ENCODE assay signal across 21 cellular contexts in genomic region chr1:25027876-25028586, GRCh38.
DNase-seq lines count a peak whose midpoint lies in the region; ATAC-seq and TF ChIP-seq lines count a peak whose summit lies in the region.
"Had no signal": no experiment of that assay in that cellular context is flagged by ENCODE, and none has a peak within 500 bp of the region (broad histone marks: within the 10 kb centered on the region; RNA-seq: fewer than 3 reads in every experiment).

No MANE protein-coding gene starts in this region.

- H3K27me3 Mint-ChIP-seq in activated CD4-positive, alpha-beta T cell treated with anti-CD3 and anti-CD28 coated beads, Interleukin-2, amount 10 ng/mL, durations not matched to agents 24 days and 14 days, result no peaks in the 10 kb centered on the region
- H3K27me3 Mint-ChIP-seq in activated naive CD8-positive, alpha-beta T cell treated with anti-CD3 and anti-CD28 coated beads for 36 hours, result no peaks in the 10 kb centered on the region
- peaks cover 18% of the 10 kb centered on the region for H3K27me3 Mint-ChIP-seq in type B pancreatic cell
- H3K27me3 Mint-ChIP-seq: activated naive CD8-positive, alpha-beta T cell treated with anti-CD3 and anti-CD28 coated beads, Interleukin-2, amount 10 ng/mL, durations not matched to agents 7 days and 5 days had no signal

- intact Hi-C loops in activated CD4-positive, alpha-beta T cell treated with anti-CD3 and anti-CD28 coated beads, Interleukin-2, amount 10 ng/mL, durations not matched to agents 24 days and 14 days (cut with micrococcal nuclease), result no loop called here

- H3K9me3 ChIP-seq in MM.1S (replicated peaks; ENCODE audit: insufficient read depth, low read length), result no peaks in the 10 kb centered on the region
- H3K9me3 ChIP-seq: gastrocnemius medialis, SJCRH30, thoracic aorta had no signal

- H3K4me1 ChIP-seq in MM.1S (ENCODE audit: low read length), result peaks cover 20% of the 10 kb centered on the region
- H3K4me1 ChIP-seq: gastrocnemius medialis, SJCRH30 had no signal

- peak overlapping the region; percentile 37 for H3K4me3 Mint-ChIP-seq in activated CD4-positive, alpha-beta T cell treated with anti-CD3 and anti-CD28 coated beads, Interleukin-2, amount 10 ng/mL, durations not matched to agents 24 days and 14 days
- no peak overlapping the region for H3K4me3 Mint-ChIP-seq in activated naive CD8-positive, alpha-beta T cell treated with anti-CD3 and anti-CD28 coated beads for 36 hours
- no peak overlapping the region for H3K4me3 Mint-ChIP-seq in stimulated activated effector memory CD8-positive, alpha-beta T cell treated with anti-CD3 and anti-CD28 coated beads, Interleukin-12 subunit alpha, Interleukin-12 subunit beta, amount 100 ng/mL, for 72 hours
- no peak overlapping the region for H3K4me3 Mint-ChIP-seq in type B pancreatic cell
- H3K4me3 Mint-ChIP-seq: neural crest cell had no signal

- peak overlapping the region; percentile 98 for H3K27ac Mint-ChIP-seq in activated CD4-positive, alpha-beta T cell treated with anti-CD3 and anti-CD28 coated beads, Interleukin-2, amount 10 ng/mL, durations not matched to agents 24 days and 14 days
- H3K27ac Mint-ChIP-seq in activated naive CD8-positive, alpha-beta T cell treated with anti-CD3 and anti-CD28 coated beads for 36 hours, result peak overlapping the region; percentile 96
- H3K27ac Mint-ChIP-seq in stimulated activated effector memory CD8-positive, alpha-beta T cell treated with anti-CD3 and anti-CD28 coated beads, Interleukin-12 subunit alpha, Interleukin-12 subunit beta, amount 100 ng/mL, for 72 hours, result peak overlapping the region; percentile 97
- H3K27ac Mint-ChIP-seq in type B pancreatic cell, result no peak overlapping the region
- H3K27ac Mint-ChIP-seq: activated naive CD8-positive, alpha-beta T cell treated with anti-CD3 and anti-CD28 coated beads, Interleukin-2, amount 10 ng/mL, durations not matched to agents 7 days and 5 days had no signal

- H3K27me3 ChIP-seq in HL-60 (ENCODE audit: insufficient read depth, poor library complexity, severe bottlenecking) (no peaks in the 10 kb centered on the region), MM.1S (replicated peaks; ENCODE audit: insufficient read depth, low read length) (no peaks in the 10 kb centered on the region)
- H3K27me3 ChIP-seq: brain microvascular endothelial cell, dorsolateral prefrontal cortex, gastrocnemius medialis, SJCRH30 had no signal

- peaks cover 6% of the 10 kb centered on the region for H3F3A ChIP-seq in MM.1S (ENCODE audit: insufficient read depth, low read length)

- H3K4me3 ChIP-seq in HL-60 (replicated peaks; ENCODE audit: insufficient read depth, low read length) (no peak overlapping the region), MM.1S (ENCODE audit: low read length) (no peak overlapping the region)
- H3K4me3 ChIP-seq: dorsolateral prefrontal cortex, gastrocnemius medialis, SJCRH30, smooth muscle cell, thoracic aorta had no signal

- H3K27ac ChIP-seq in HL-60 (replicated peaks) (peak overlapping the region; percentile 25; the same call in 1 of the 2 replicates), MM.1S (ENCODE audit: low read length) (no peak overlapping the region)
- H3K27ac ChIP-seq: brain microvascular endothelial cell, dorsolateral prefrontal cortex, gastrocnemius medialis, SJCRH30, thoracic aorta had no signal

- no peaks in the 10 kb centered on the region for H3K9me2 ChIP-seq in MM.1S (replicated peaks; ENCODE audit: insufficient read depth, low read length)

- no peaks in the 10 kb centered on the region for H4K20me1 ChIP-seq in MM.1S (ENCODE audit: insufficient read depth, low read length)

- TF ChIP-seq CTCF in HL-60 (IDR thresholded peaks at IDR 0.05; ENCODE audit: insufficient read depth, low read length) (no peak), MM.1S (IDR thresholded peaks at IDR 0.05; ENCODE audit: low read length) (no peak), type B pancreatic cell (conservative IDR thresholded peaks at IDR 0.05) (no peak)

- no peaks in the 10 kb centered on the region for H3K36me3 ChIP-seq in MM.1S (replicated peaks; ENCODE audit: insufficient read depth, low read length)
- H3K36me3 ChIP-seq: brain microvascular endothelial cell, gastrocnemius medialis, SJCRH30, thoracic aorta had no signal

- no peaks in the 10 kb centered on the region for H3K79me2 ChIP-seq in MM.1S (ENCODE audit: low read length)

- no peak for ATAC-seq in stimulated activated effector memory CD8-positive, alpha-beta T cell treated with anti-CD3 and anti-CD28 coated beads, Interleukin-12 subunit alpha, Interleukin-12 subunit beta, amount 100 ng/mL, for 72 hours
- no peak for ATAC-seq in GM19452 (IDR thresholded peaks at IDR 0.05; ENCODE audit: unreplicated experiment)
- ATAC-seq: activated CD4-positive, CD25-positive, alpha-beta regulatory T cell treated with anti-CD3 and anti-CD28 coated beads, Interleukin-2, amount 50 U/mL, for 24 hours; gastrocnemius medialis; left lobe of liver had no signal

- H3K9ac ChIP-seq in MM.1S (ENCODE audit: low read length), result no peak overlapping the region

- H3K4me1 Mint-ChIP-seq in activated CD4-positive, alpha-beta T cell treated with anti-CD3 and anti-CD28 coated beads, Interleukin-2, amount 10 ng/mL, durations not matched to agents 24 days and 14 days, result peaks cover 94% of the 10 kb centered on the region
- peaks cover 94% of the 10 kb centered on the region for H3K4me1 Mint-ChIP-seq in activated naive CD8-positive, alpha-beta T cell treated with anti-CD3 and anti-CD28 coated beads for 36 hours
- no peaks in the 10 kb centered on the region for H3K4me1 Mint-ChIP-seq in stimulated activated effector memory CD8-positive, alpha-beta T cell treated with anti-CD3 and anti-CD28 coated beads, Interleukin-12 subunit alpha, Interleukin-12 subunit beta, amount 100 ng/mL, for 72 hours
- no peaks in the 10 kb centered on the region for H3K4me1 Mint-ChIP-seq in type B pancreatic cell (ENCODE audit: unreplicated experiment)

- H3K36me3 Mint-ChIP-seq in activated CD4-positive, alpha-beta T cell treated with anti-CD3 and anti-CD28 coated beads, Interleukin-2, amount 10 ng/mL, durations not matched to agents 24 days and 14 days (ENCODE audit: low read depth), result peaks cover 4% of the 10 kb centered on the region
- no peaks in the 10 kb centered on the region for H3K36me3 Mint-ChIP-seq in activated naive CD8-positive, alpha-beta T cell treated with anti-CD3 and anti-CD28 coated beads for 36 hours
- H3K36me3 Mint-ChIP-seq in stimulated activated effector memory CD8-positive, alpha-beta T cell treated with anti-CD3 and anti-CD28 coated beads, Interleukin-12 subunit alpha, Interleukin-12 subunit beta, amount 100 ng/mL, for 72 hours, result peaks cover 47% of the 10 kb centered on the region
- H3K36me3 Mint-ChIP-seq in type B pancreatic cell, result no peaks in the 10 kb centered on the region
- H3K36me3 Mint-ChIP-seq: activated naive CD8-positive, alpha-beta T cell treated with anti-CD3 and anti-CD28 coated beads, Interleukin-2, amount 10 ng/mL, durations not matched to agents 7 days and 5 days had no signal

- DNase-seq in activated CD4-positive, alpha-beta T cell treated with anti-CD3 and anti-CD28 coated beads, Interleukin-2, amount 10 ng/mL, durations not matched to agents 24 days and 14 days, result peak; percentile 60
- no peak for DNase-seq in activated CD4-positive, alpha-beta T cell treated with anti-CD3 and anti-CD28 coated beads for 48 hours
- no peak for DNase-seq in HL-60 (ENCODE audit: low read depth in 1 of 2, low spot score in 1 of 2)
- DNase-seq in activated naive CD8-positive, alpha-beta T cell treated with anti-CD3 and anti-CD28 coated beads for 36 hours, result no peak
- no peak for DNase-seq in stimulated activated effector memory CD8-positive, alpha-beta T cell treated with anti-CD3 and anti-CD28 coated beads, Interleukin-12 subunit alpha, Interleukin-12 subunit beta, amount 100 ng/mL, for 72 hours (ENCODE audit: low spot score in 2 of 2)
- DNase-seq in MM.1S, result no peak
- DNase-seq in type B pancreatic cell (ENCODE audit: extremely low spot score, unreplicated experiment), result no peak
- DNase-seq: brain microvascular endothelial cell, dorsolateral prefrontal cortex, gastrocnemius medialis, midbrain, NCI-H510A treated with DMSO at 0.1 percent for 48 hours, SJCRH30, T1000 had no signal

- H3K9me3 Mint-ChIP-seq in activated CD4-positive, alpha-beta T cell treated with anti-CD3 and anti-CD28 coated beads, Interleukin-2, amount 10 ng/mL, durations not matched to agents 24 days and 14 days, result no peaks in the 10 kb centered on the region
- peaks cover 4% of the 10 kb centered on the region for H3K9me3 Mint-ChIP-seq in activated naive CD8-positive, alpha-beta T cell treated with anti-CD3 and anti-CD28 coated beads for 36 hours
- H3K9me3 Mint-ChIP-seq in stimulated activated effector memory CD8-positive, alpha-beta T cell treated with anti-CD3 and anti-CD28 coated beads, Interleukin-12 subunit alpha, Interleukin-12 subunit beta, amount 100 ng/mL, for 72 hours, result no peaks in the 10 kb centered on the region
- no peaks in the 10 kb centered on the region for H3K9me3 Mint-ChIP-seq in type B pancreatic cell
- H3K9me3 Mint-ChIP-seq: activated naive CD8-positive, alpha-beta T cell treated with anti-CD3 and anti-CD28 coated beads, Interleukin-2, amount 10 ng/mL, durations not matched to agents 7 days and 5 days; neural crest cell had no signal

- no peak overlapping the region for H3K4me2 ChIP-seq in MM.1S (ENCODE audit: low read depth, low read length)
- H3K4me2 ChIP-seq: smooth muscle cell had no signal

- H2AFZ ChIP-seq in MM.1S (ENCODE audit: low read length), result no peak overlapping the region
